ENCODE assay signal across 8 cellular contexts in genomic region chr17:15699413-15699924, GRCh38. TPM values are rescaled to one million over a fixed set of nuclear protein-coding genes. Genes with fewer than 3 reads are reported as not detected.
A peak's percentile ranks its signal among the peaks of the same experiment; 100 is the strongest.
DNase-seq lines count a peak whose midpoint lies in the region; ATAC-seq and TF ChIP-seq lines count a peak whose summit lies in the region.
"Not testable (repeated sequence)": the region's sequence is repeated elsewhere in the genome, so short reads cannot be mapped to it uniquely, and the experiment has no call there.

Gene ZNF286A, plus strand, starts transcription at chr17:15699752. Its CDS starts 578 bp downstream, at chr17:15700330.

- peak; percentile 99 for ATAC-seq in HG02610 (IDR thresholded peaks at IDR 0.05; ENCODE audit: unreplicated experiment)

- POLR2A ChIA-PET in GM10248 (lab: Yijun Ruan, JAX); SK-N-SH (lab: Yijun Ruan, JAX): not testable (repeated sequence)

- H3K4me3 Mint-ChIP-seq in activated naive CD4-positive, alpha-beta T cell treated with anti-CD3 and anti-CD28 coated beads, Interleukin-2, amount 10 ng/mL, durations not matched to agents 7 days and 5 days = peak within 1 kb of the TSS; percentile 89

- not testable (repeated sequence) for H3K9me2 ChIP-seq in SK-N-SH

- H3K36me3 ChIP-seq in SK-N-SH (replicated peaks in 1 of 2; ENCODE audit: control insufficient read depth in 1 of 2, insufficient read depth in 2 of 2, low read length in 1 of 2) = peaks cover 3 to 15% of the 10 kb centered on the region in 2 experiments

- not testable (repeated sequence) for TF ChIP-seq RAD21 in SK-N-SH (IDR thresholded peaks at IDR 0.05; ENCODE audit: low read length)

- not testable (repeated sequence) for H3K27me3 Mint-ChIP-seq in activated naive CD4-positive, alpha-beta T cell treated with anti-CD3 and anti-CD28 coated beads, Interleukin-2, amount 10 ng/mL, durations not matched to agents 7 days and 5 days

- H3K27ac ChIP-seq in SK-N-SH (ENCODE audit: low read depth in 2 of 2, low read length in 1 of 2) = peak within 1 kb of the TSS in 1 of 2 experiments; percentile 53; a peak in 2 of 4 replicates
- not testable (repeated sequence) for H3K27ac ChIP-seq in substantia nigra (ENCODE audit: low read depth, low read length, poor library complexity, severe bottlenecking)

- not testable (repeated sequence) for H3K9me3 ChIP-seq in SK-N-SH

- H3K36me3 Mint-ChIP-seq in activated naive CD4-positive, alpha-beta T cell treated with anti-CD3 and anti-CD28 coated beads, Interleukin-2, amount 10 ng/mL, durations not matched to agents 7 days and 5 days = not testable (repeated sequence)

- H3K9me3 Mint-ChIP-seq in activated naive CD4-positive, alpha-beta T cell treated with anti-CD3 and anti-CD28 coated beads, Interleukin-2, amount 10 ng/mL, durations not matched to agents 7 days and 5 days = not testable (repeated sequence)

- CTCF ChIA-PET in GM10248 (lab: Yijun Ruan, JAX); SK-N-SH (lab: Yijun Ruan, JAX); activated naive CD4-positive, alpha-beta T cell treated with anti-CD3 and anti-CD28 coated beads, Interleukin-2, amount 10 ng/mL, durations not matched to agents 7 days and 5 days (lab: Charles Lee): not testable (repeated sequence)

- not testable (repeated sequence) for TF ChIP-seq CTCF in GM10248 (IDR thresholded peaks at IDR 0.05; ENCODE audit: control extremely low read depth, extremely low read depth, low read depth, missing control alignments); SK-N-SH (IDR thresholded peaks at IDR 0.05)

- not testable (repeated sequence) for TF ChIP-seq EP300 in SK-N-SH (IDR thresholded peaks at IDR 0.05; ENCODE audit: borderline replicate concordance in 1 of 2, low read depth in 1 of 2, low read length in 1 of 2)

- peak within 1 kb of the TSS; percentile 84 for H3K27ac Mint-ChIP-seq in activated naive CD4-positive, alpha-beta T cell treated with anti-CD3 and anti-CD28 coated beads, Interleukin-2, amount 10 ng/mL, durations not matched to agents 7 days and 5 days

- not testable (repeated sequence) for H3F3A ChIP-seq in SK-N-SH (replicated peaks; ENCODE audit: insufficient read depth)

- H3K4me1 ChIP-seq in SK-N-SH (ENCODE audit: control insufficient read depth in 1 of 2, insufficient read depth in 2 of 2, low read depth in 1 of 2, low read length in 1 of 2) = not testable (repeated sequence)

- peak within 1 kb of the TSS; percentile 91; the same call in 1 of the 2 replicates for H2AFZ ChIP-seq in SK-N-SH (ENCODE audit: low read depth)

- WGBS in SK-N-SH (ENCODE audit: low lambda C conversion rate) = 1% methylated on average over 30 of the region's 44 CpGs

- H3K79me2 ChIP-seq in SK-N-SH (ENCODE audit: insufficient read depth) = not testable (repeated sequence)

- H3K4me2 ChIP-seq in SK-N-SH = peak within 1 kb of the TSS; percentile 69

- peak within 1 kb of the TSS; percentile 72 for H3K9ac ChIP-seq in SK-N-SH

- not testable (repeated sequence) for H4K20me1 ChIP-seq in SK-N-SH (ENCODE audit: insufficient read depth)

- not testable (repeated sequence) for H3K27me3 ChIP-seq in SK-N-SH (ENCODE audit: insufficient read depth)

- DNase-seq in GM10248 (ENCODE audit: extremely low spot score) (peak; percentile 92), NCI-H1092 (lab: John Stamatoyannopoulos, UW) (peak; percentile 97), SK-N-SH (peak; percentile 91), germinal center (ENCODE audit: low spot score) (peak; percentile 75), non-pigmented ciliary epithelial cell (ENCODE audit: low read depth) (peak; percentile 97), substantia nigra (lab: John Stamatoyannopoulos, UW) (peak; percentile 73 to 100 (median 98))
- DNase-seq in activated naive CD4-positive, alpha-beta T cell treated with anti-CD3 and anti-CD28 coated beads, Interleukin-2, amount 10 ng/mL, durations not matched to agents 7 days and 5 days = peak; percentile 98

- H3K4me1 Mint-ChIP-seq in activated naive CD4-positive, alpha-beta T cell treated with anti-CD3 and anti-CD28 coated beads, Interleukin-2, amount 10 ng/mL, durations not matched to agents 7 days and 5 days = peaks cover 18% of the 10 kb centered on the region

- H3K4me3 ChIP-seq in SK-N-SH (ENCODE audit: low read depth in 2 of 2, low read length in 1 of 2) = peak within 1 kb of the TSS; percentile 54 to 63

TF ChIP-seq in SK-N-SH, 30 proteins besides CTCF, POLR2A, EP300 and RAD21:
- TF ChIP-seq, protein P1, sequence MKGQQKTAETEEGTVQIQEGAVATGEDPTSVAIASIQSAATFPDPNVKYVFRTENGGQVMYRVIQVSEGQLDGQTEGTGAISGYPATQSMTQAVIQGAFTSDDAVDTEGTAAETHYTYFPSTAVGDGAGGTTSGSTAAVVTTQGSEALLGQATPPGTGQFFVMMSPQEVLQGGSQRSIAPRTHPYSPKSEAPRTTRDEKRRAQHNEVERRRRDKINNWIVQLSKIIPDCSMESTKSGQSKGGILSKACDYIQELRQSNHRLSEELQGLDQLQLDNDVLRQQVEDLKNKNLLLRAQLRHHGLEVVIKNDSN (IDR thresholded peaks at IDR 0.05; ENCODE audit: borderline replicate concordance, low read depth) = peak; percentile 24; the same call in 1 of the 2 replicates
- TF ChIP-seq NRF1 (IDR thresholded peaks at IDR 0.05; ENCODE audit: low read depth, low read length) (peak; percentile 81), ZBTB33 (IDR thresholded peaks at IDR 0.05; ENCODE audit: borderline replicate concordance, low read depth) (peak; percentile 96), GABPA (IDR thresholded peaks at IDR 0.05; ENCODE audit: low read depth) (peak; percentile 26; the same call in 1 of the 2 replicates), CHD2 (IDR thresholded peaks at IDR 0.05; ENCODE audit: low read length, partially characterized antibody) (peak; percentile 98), POLR2AphosphoS5 (IDR thresholded peaks at IDR 0.05; ENCODE audit: low read depth, low read length) (peak; percentile 41), TAF1 (IDR thresholded peaks at IDR 0.05; ENCODE audit: borderline replicate concordance, low read depth, low read length) (0 out of 2 replicates have a peak, but pooled peaks have one; percentile 13)
- TF ChIP-seq, protein P2, sequence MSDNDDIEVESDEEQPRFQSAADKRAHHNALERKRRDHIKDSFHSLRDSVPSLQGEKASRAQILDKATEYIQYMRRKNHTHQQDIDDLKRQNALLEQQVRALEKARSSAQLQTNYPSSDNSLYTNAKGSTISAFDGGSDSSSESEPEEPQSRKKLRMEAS (IDR thresholded peaks at IDR 0.05; ENCODE audit: low read depth) = peak; percentile 54
TF ChIP-seq in SK-N-SH: peak in this region for 8; not testable (repeated sequence) for 22.

RNA-seq across cellular contexts. Expression of gene ZNF286A, which starts in this region (rescaled TPM):
- 16.5 and 17.1 TPM in 2 replicates for polyA plus RNA-seq in SK-N-SH (2012; rRNA removed)
- 18.3 and 18.7 TPM in 2 replicates for polyA plus RNA-seq in SK-N-SH (2012; cell fraction: cytosol; rRNA removed)
- 17.8 and 18.3 TPM in 2 replicates for polyA plus RNA-seq in SK-N-SH (2012; cell fraction: nucleus; rRNA removed)
